In the genomic region with DNA sequence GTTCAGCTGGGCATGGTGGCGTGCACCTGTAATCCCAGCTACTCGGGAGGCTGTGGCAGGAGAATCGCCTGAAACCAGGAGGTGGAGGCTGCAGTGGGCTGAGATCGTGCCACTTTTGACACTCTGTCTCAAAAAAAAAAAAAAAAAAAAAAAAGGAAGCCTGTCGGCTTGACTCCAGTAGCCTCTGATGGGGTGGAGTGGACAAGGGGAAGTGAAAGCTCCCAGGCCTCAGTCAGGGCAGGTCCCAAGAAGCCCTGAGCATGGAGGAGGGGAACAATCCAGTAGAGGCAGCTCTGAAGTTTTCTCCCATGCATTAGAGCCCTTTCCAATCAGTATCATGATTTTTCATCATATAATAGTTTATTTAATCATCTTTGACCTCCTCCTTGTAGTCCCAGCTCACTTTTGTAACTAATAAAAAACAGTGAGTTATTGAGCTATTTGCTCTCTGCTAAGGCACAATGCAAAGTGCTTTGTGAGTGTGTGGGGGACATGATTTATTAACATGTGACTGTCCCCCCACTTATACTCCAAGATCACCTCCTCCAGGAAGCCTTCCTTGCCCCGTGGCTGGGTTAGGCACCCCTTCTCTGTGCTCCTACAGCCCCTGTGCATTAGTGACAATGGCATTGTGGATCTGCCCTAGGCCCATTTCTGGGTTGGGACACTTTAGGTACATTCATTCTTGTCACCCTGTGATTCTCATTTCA, we compare ENCODE assay signal across 20 cellular contexts. TPM values are rescaled to one million over a fixed set of nuclear protein-coding genes. Genes with fewer than 3 reads are reported as not detected.
DNase-seq lines count a peak whose midpoint lies in the region; ATAC-seq, FAIRE-seq and TF ChIP-seq lines count a peak whose summit lies in the region.
"Had no signal": no experiment of that assay in that cellular context is flagged by ENCODE, and none has a peak within 500 bp of the region (broad histone marks: within the 10 kb centered on the region; RNA-seq: fewer than 3 reads in every experiment).

No MANE protein-coding gene starts in this region.

- H3K36me3 ChIP-seq in DOHH2 (ENCODE audit: control insufficient read depth, low read length), result no peaks in the 10 kb centered on the region
- no peaks in the 10 kb centered on the region for H3K36me3 ChIP-seq in H1 (ENCODE audit: control insufficient read depth in 2 of 4, insufficient read depth in 4 of 4, low read length in 3 of 4)
- H3K36me3 ChIP-seq in A673 (ENCODE audit: insufficient read depth, low read length, poor library complexity, severe bottlenecking), result no peaks in the 10 kb centered on the region
- H3K36me3 ChIP-seq: BLaER1, sigmoid colon, SJCRH30 had no signal

- H4K20me1 ChIP-seq in DOHH2 (ENCODE audit: control insufficient read depth, insufficient read depth, low read depth, low read length) (no peaks in the 10 kb centered on the region), H1 (replicated peaks in 1 of 2; ENCODE audit: control insufficient read depth in 1 of 2, insufficient read depth in 2 of 2, low read length in 2 of 2) (no peaks in the 10 kb centered on the region)
- H4K20me1 ChIP-seq: BLaER1 had no signal

- H3K4ac ChIP-seq in H1 (replicated peaks; ENCODE audit: insufficient read length, low read depth, low read length), result no peak overlapping the region

- 84% methylated on average over 5 of the region's 6 CpGs; no CpG with 5 or more reads in 1 of the 2 experiments for WGBS in H1 (ENCODE audit: extremely low coverage in 1 of 2, insufficient coverage in 1 of 2, insufficient read length in 1 of 2, insufficient replicate concordance in 2 of 2, low coverage in 1 of 2, low lambda C conversion rate in 2 of 2, missing lambda C conversion rate in 1 of 2), 2 experiments

- H3F3A ChIP-seq in DOHH2 (ENCODE audit: control insufficient read depth, insufficient read depth), result peaks cover 8% of the 10 kb centered on the region

- H3K79me2 ChIP-seq in DOHH2 (ENCODE audit: control insufficient read depth, low read length) (peaks cover 3% of the 10 kb centered on the region), H1 (ENCODE audit: control insufficient read depth in 1 of 2, insufficient read depth in 2 of 2, low read length in 2 of 2) (peaks cover 0 to under 1% of the 10 kb centered on the region in 2 experiments; a peak in 1 of 4 replicates)

- H3K27me3 ChIP-seq in DOHH2 (ENCODE audit: control insufficient read depth, low read length) (0 out of 2 replicates have a peak, but pooled peaks cover 5% of the 10 kb centered on the region), H1 (replicated peaks in 1 of 4; ENCODE audit: control insufficient read depth in 3 of 4, extremely low read depth in 1 of 4, insufficient read depth in 3 of 4, low read length in 3 of 4) (peaks cover 0 to 2% (median 0%) of the 10 kb centered on the region in 4 experiments; a peak in 3 of 7 replicates), A673 (replicated peaks; ENCODE audit: insufficient read depth, low read depth, low read length, poor library complexity) (no peaks in the 10 kb centered on the region)
- H3K27me3 ChIP-seq: BLaER1, sigmoid colon, SJCRH30 had no signal

- H2BK12ac ChIP-seq in H1 (ENCODE audit: low read depth, low read length), result no peak overlapping the region

- no peak for TF ChIP-seq RAD21 in H1 (IDR thresholded peaks at IDR 0.05 in 1 of 2, conservative IDR thresholded peaks at IDR 0.05 in 1 of 2; ENCODE audit: low read depth in 2 of 2, low read length in 2 of 2)

- H3K9me3 ChIP-seq in DOHH2 (ENCODE audit: control insufficient read depth, insufficient read depth, low read length) (no peaks in the 10 kb centered on the region), H1 (ENCODE audit: insufficient read depth in 2 of 2, low read depth in 1 of 2, low read length in 1 of 2) (no peaks in the 10 kb centered on the region), A673 (ENCODE audit: low read depth, low read length, poor library complexity, severe bottlenecking) (no peaks in the 10 kb centered on the region)
- H3K9me3 ChIP-seq: BLaER1, sigmoid colon, SJCRH30 had no signal

- CTCF ChIA-PET in H1 (lab: Charles Lee; ENCODE audit: partially characterized antibody) (interaction anchor here (0.6 to 2.1 kb wide), 5 partner anchors 9 to 1569 kb away, joined by 3 to 9 read pairs (median 3); no protein-coding TSS in a partner anchor), A673 (lab: Charles Lee) (interaction anchor here (0.6 to 0.7 kb wide), 2 partner anchors 53 to 89 kb away, joined by 4 to 5 read pairs; no protein-coding TSS in a partner anchor)

- no peak overlapping the region for H4K8ac ChIP-seq in H1 (ENCODE audit: extremely low read depth, insufficient read depth, low read length)

- no peak overlapping the region for H3K23ac ChIP-seq in H1 (ENCODE audit: insufficient read length)

- TF ChIP-seq CTCF in DOHH2 (IDR thresholded peaks at IDR 0.05; ENCODE audit: low read depth, low read length, poor library complexity, severe bottlenecking) (no peak), GM20000 (IDR thresholded peaks at IDR 0.05; ENCODE audit: extremely low read depth, missing control alignments) (no peak), H1 (IDR thresholded peaks at IDR 0.05; ENCODE audit: control extremely low read depth in 1 of 3, insufficient read depth in 1 of 3, low read depth in 1 of 3, low read length in 3 of 3) (no peak), A673 (conservative IDR thresholded peaks at IDR 0.05; ENCODE audit: low read depth, low read length) (no peak)

- H2BK120ac ChIP-seq in H1 (replicated peaks; ENCODE audit: low read depth, low read length), result no peak overlapping the region

- no peak overlapping the region for H2AK5ac ChIP-seq in H1 (ENCODE audit: low read depth, low read length)

- no peak overlapping the region; a peak in 1 of 7 replicates for H3K9ac ChIP-seq in H1 (replicated peaks in 1 of 4; ENCODE audit: extremely low read depth in 1 of 4, low read depth in 3 of 4, low read length in 3 of 4)
- H3K9ac ChIP-seq: BLaER1 had no signal

- POLR2A ChIA-PET in H1 (lab: Charles Lee; ENCODE audit: partially characterized antibody), result no interaction called here
- POLR2A ChIA-PET in A673 (lab: Charles Lee; ENCODE audit: low non-redundant PET), result no interaction called here

- H2AFZ ChIP-seq in H1 (ENCODE audit: low read length), result no peak overlapping the region

- peak overlapping the region; percentile 24; the same call in 1 of the 2 replicates for H3K4me3 ChIP-seq in DOHH2 (ENCODE audit: low read length)
- H3K4me3 ChIP-seq in H1 (ENCODE audit: extremely low read depth in 1 of 4, insufficient read depth in 2 of 4, low read depth in 3 of 4, low read length in 4 of 4), result no peak overlapping the region
- no peak overlapping the region for H3K4me3 ChIP-seq in A673 (ENCODE audit: low read depth, low read length, poor library complexity, severe bottlenecking)
- H3K4me3 ChIP-seq: BLaER1, sigmoid colon, SJCRH30 had no signal

- H3K4me2 ChIP-seq in DOHH2 (ENCODE audit: low read length) (peak overlapping the region; percentile 56), H1 (ENCODE audit: insufficient read depth in 1 of 2, low read depth in 2 of 2, low read length in 2 of 2) (no peak overlapping the region)
- H3K4me2 ChIP-seq: BLaER1 had no signal

- no peak overlapping the region for H4K5ac ChIP-seq in H1 (ENCODE audit: insufficient read length, low read depth, low read length)

- no peaks in the 10 kb centered on the region for H3K9me2 ChIP-seq in DOHH2 (replicated peaks; ENCODE audit: control insufficient read depth, low read length)

- H3K79me1 ChIP-seq in H1 (ENCODE audit: low read depth, low read length), result no peaks in the 10 kb centered on the region

- H2BK20ac ChIP-seq in H1 (ENCODE audit: low read length), result no peak overlapping the region

- no peak for TF ChIP-seq POLR2A in H1 (IDR thresholded peaks at IDR 0.05; ENCODE audit: control extremely low read depth in 1 of 2, low read depth in 2 of 2, low read length in 2 of 2)

- DNase-seq in GM20000 (ENCODE audit: low spot score), result peak; percentile 56
- DNase-seq in NOMO-1 (lab: John Stamatoyannopoulos, UW; ENCODE audit: unreplicated experiment in 2 of 2), result peak; percentile 87 to 89
- DNase-seq in H1 (ENCODE audit: low read depth in 1 of 2, low spot score in 2 of 2), result no peak
- no peak for DNase-seq in ecto neural progenitor cell (ENCODE audit: low spot score)
- DNase-seq in iPS-NIHi7 (ENCODE audit: extremely low spot score), result no peak
- DNase-seq in A673 (ENCODE audit: low spot score), result no peak
- DNase-seq: activated CD8-positive, alpha-beta memory T cell treated with anti-CD3 and anti-CD28 coated beads, Interleukin-2, amount 50 U/mL, for 4 hours; activated naive CD8-positive, alpha-beta T cell treated with anti-CD3 and anti-CD28 coated beads, Interleukin-2, amount 10 ng/mL, durations not matched to agents 7 days and 5 days; central memory CD4-positive, alpha-beta T cell; NCI-H1694 treated with DMSO at 0.1 percent for 48 hours; NCI-H69; sigmoid colon; SJCRH30 had no signal

- ATAC-seq in GM19455 (IDR thresholded peaks at IDR 0.05; ENCODE audit: unreplicated experiment), result no peak
- ATAC-seq: natural killer cell treated with Interleukin-12 subunit alpha and Interleukin-12 subunit beta and Interleukin-15 and Interleukin-18, amount 100 ng/mL, for 72 hours had no signal

- H2BK5ac ChIP-seq in H1 (ENCODE audit: low read depth, low read length), result no peak overlapping the region

- TF ChIP-seq EP300 in H1 (IDR thresholded peaks at IDR 0.05; ENCODE audit: borderline replicate concordance in 1 of 2, low read depth in 2 of 2, low read length in 2 of 2), result no peak

- no peak overlapping the region for H3K18ac ChIP-seq in H1 (ENCODE audit: extremely low read depth, low read length)

- no peak overlapping the region for H2BK15ac ChIP-seq in H1 (ENCODE audit: low read length)

- no peak overlapping the region for H3K14ac ChIP-seq in H1 (ENCODE audit: insufficient read length)

- FAIRE-seq in H1 (lab: Jason Lieb, UNC), result no peak

- H3K4me1 ChIP-seq in DOHH2 (ENCODE audit: control insufficient read depth, low read length) (peaks cover 43% of the 10 kb centered on the region), H1 (replicated peaks in 1 of 4; ENCODE audit: control insufficient read depth in 3 of 4, insufficient read depth in 4 of 4, low read length in 3 of 4) (peaks cover 4 to 14% (median 9%) of the 10 kb centered on the region in 4 experiments), A673 (ENCODE audit: insufficient read depth, low read length, poor library complexity, severe bottlenecking) (peaks cover 11% of the 10 kb centered on the region)
- H3K4me1 ChIP-seq: SJCRH30 had no signal

- H3K56ac ChIP-seq in H1 (replicated peaks; ENCODE audit: insufficient read length, low read depth, low read length), result no peak overlapping the region

- intact Hi-C loops in A673 (cut with micrococcal nuclease; ENCODE audit: unreplicated experiment), result no loop called here

- H3K27ac ChIP-seq in DOHH2 (ENCODE audit: low read depth, low read length), result peak overlapping the region; percentile 12
- H3K27ac ChIP-seq in H1 (ENCODE audit: low read depth, low read length), result no peak overlapping the region
- no peak overlapping the region for H3K27ac ChIP-seq in A673 (ENCODE audit: low read depth, low read length, poor library complexity, severe bottlenecking)
- H3K27ac ChIP-seq: BLaER1, epithelial cell of prostate, sigmoid colon, SJCRH30, VCaP had no signal

- BruUV-seq in A673 (replicated peaks; lab: Mats Ljungman, UMichigan), result no TSS peak

- H4K91ac ChIP-seq in H1 (replicated peaks; ENCODE audit: insufficient read length, low read length), result peak overlapping the region; percentile 17

- peaks cover 6% of the 10 kb centered on the region; the same call in 1 of the 2 replicates for H3K23me2 ChIP-seq in H1 (ENCODE audit: low read depth, low read length)

RNA-seq across cellular contexts. Expression of gene SSH1, which starts 4.7 kb away (rescaled TPM):
- total RNA-seq in H1 (2021; fragmentation: NEBNext Ultra II Directional; extraction: Animal tissue kit (Norgen Biotek cat#: 25700)), result 17.0 and 17.9 TPM in 2 replicates
- polyA plus RNA-seq in H1 (2011; rRNA removed), result 5.3 and 8.0 TPM in 2 replicates
- polyA plus RNA-seq in H1 (2011; cell fraction: cytosol; rRNA removed), result 6.3 TPM
- 10.6 TPM for polyA plus RNA-seq in H1 (2011; cell fraction: nucleus; rRNA removed)
- 5.9 to 8.2 TPM (median 7.4 TPM) in 4 replicates for polyA plus RNA-seq in H1 (2012, experiment 1 of 2)
- polyA plus RNA-seq in H1 (2012, experiment 2 of 2), result 2.1 TPM
- polyA plus RNA-seq in H1 (2013, experiment 1 of 2), result 7.6 TPM
- 7.2 TPM for polyA plus RNA-seq in H1 (2013, experiment 2 of 2)
- polyA minus RNA-seq in H1 (2011; rRNA and poly(A)+ RNA removed), result 13.0 and 14.6 TPM in 2 replicates
- polyA minus RNA-seq in H1 (2011; cell fraction: cytosol; rRNA and poly(A)+ RNA removed), result 9.3 TPM
- 11.7 TPM for polyA minus RNA-seq in H1 (2011; cell fraction: nucleus; rRNA and poly(A)+ RNA removed)
- 36.1 and 39.0 TPM in 2 replicates for total RNA-seq in A673 (2021)

RNA-seq across cellular contexts. Expression of gene DAO, which starts 17.9 kb away (rescaled TPM):
- not detected in 2 replicates for total RNA-seq in H1 (2021; fragmentation: NEBNext Ultra II Directional; extraction: Animal tissue kit (Norgen Biotek cat#: 25700))
- not detected in 2 replicates for polyA plus RNA-seq in H1 (2011; rRNA removed)
- polyA plus RNA-seq in H1 (2011; cell fraction: cytosol; rRNA removed), result not detected
- polyA plus RNA-seq in H1 (2011; cell fraction: nucleus; rRNA removed), result not detected
- not detected in 4 replicates for polyA plus RNA-seq in H1 (2012, experiment 1 of 2)
- polyA plus RNA-seq in H1 (2012, experiment 2 of 2), result not detected
- not detected for polyA plus RNA-seq in H1 (2013, experiment 1 of 2)
- polyA plus RNA-seq in H1 (2013, experiment 2 of 2), result 0.04 TPM
- not detected in 2 replicates for polyA minus RNA-seq in H1 (2011; rRNA and poly(A)+ RNA removed)
- polyA minus RNA-seq in H1 (2011; cell fraction: cytosol; rRNA and poly(A)+ RNA removed), result not detected
- polyA minus RNA-seq in H1 (2011; cell fraction: nucleus; rRNA and poly(A)+ RNA removed), result not detected
- not detected in 2 replicates for total RNA-seq in A673 (2021)
- total RNA-seq: activated naive CD8-positive, alpha-beta T cell treated with anti-CD3 and anti-CD28 coated beads, Interleukin-2, amount 10 ng/mL, durations not matched to agents 7 days and 5 days; Daoy; natural killer cell treated with Interleukin-12 subunit alpha and Interleukin-12 subunit beta and Interleukin-15 and Interleukin-18, amount 100 ng/mL, for 72 hours; sigmoid colon; SJCRH30 had no signal

Comparison
In these comparisons a context has a peak if more than half of its experiments do, and no peak if none do; other contexts are left out.
1. DNase-seq: peak in GM20000 (single experiment) and NOMO-1 (2 of 2); none in H1 (0 of 2), ecto neural progenitor cell (single experiment), iPS-NIHi7 (single experiment) and A673 (single experiment).